Comparison of ENCODE assay signal across 14 cellular contexts in genomic region chr6:161257778-161258457, GRCh38. TPM values are rescaled to one million over a fixed set of nuclear protein-coding genes. Genes with fewer than 3 reads are reported as not detected.
A peak's percentile ranks its signal among the peaks of the same experiment; 100 is the strongest.
DNase-seq lines count a peak whose midpoint lies in the region; ATAC-seq and TF ChIP-seq lines count a peak whose summit lies in the region.
"Had no signal": no experiment of that assay in that cellular context is flagged by ENCODE, and none has a peak within 500 bp of the region (broad histone marks: within the 10 kb centered on the region; RNA-seq: fewer than 3 reads in every experiment).

No MANE protein-coding gene starts in this region.

- DNase-seq in left ventricle myocardium superior, result no peak
- DNase-seq in cardiac septum (ENCODE audit: low spot score), result no peak
- peak; percentile 83 for DNase-seq in astrocyte of the hippocampus (ENCODE audit: low read depth, low spot score)
- peak; percentile 96 for DNase-seq in iris pigment epithelial cell (ENCODE audit: low read depth)
- DNase-seq in DMS114 treated with DMSO at 0.1 percent for 48 hours (lab: John Stamatoyannopoulos, UW; ENCODE audit: unreplicated experiment), result no peak
- no peak for DNase-seq in upper lobe of right lung
- DNase-seq: activated CD4-positive, alpha-beta T cell treated with anti-CD3 and anti-CD28 coated beads for 1 hour; activated naive CD8-positive, alpha-beta T cell treated with anti-CD3 and anti-CD28 coated beads for 36 hours; C1 segment of cervical spinal cord; naive thymus-derived CD8-positive, alpha-beta T cell; NCI-H146; PC-9 had no signal

- intact Hi-C loops in left ventricle myocardium superior (cut with micrococcal nuclease) (no loop called here), cardiac septum (cut with DNase I) (no loop called here), upper lobe of right lung (cut with DNase I) (no loop called here)

- H3K4me1 ChIP-seq in upper lobe of right lung, result no peaks in the 10 kb centered on the region

- peak; percentile 12 for ATAC-seq in left ventricle myocardium superior
- ATAC-seq in HG03135 (IDR thresholded peaks at IDR 0.05; ENCODE audit: unreplicated experiment), result no peak
- no peak for ATAC-seq in upper lobe of right lung
- no peak for ATAC-seq in GM18867 (IDR thresholded peaks at IDR 0.05; ENCODE audit: unreplicated experiment)
- ATAC-seq: naive thymus-derived CD8-positive, alpha-beta T cell had no signal

- no peak overlapping the region for H3K27ac ChIP-seq in upper lobe of right lung
- H3K27ac ChIP-seq: PC-9 had no signal

- H3K9me3 ChIP-seq in upper lobe of right lung, result no peaks in the 10 kb centered on the region

- TF ChIP-seq CTCF in upper lobe of right lung (IDR thresholded peaks at IDR 0.05), result no peak

- no peaks in the 10 kb centered on the region for H3K27me3 ChIP-seq in upper lobe of right lung

- H3K4me3 ChIP-seq in upper lobe of right lung, result no peak overlapping the region
- H3K4me3 ChIP-seq: PC-9 had no signal

- H3K36me3 ChIP-seq in upper lobe of right lung, result no peaks in the 10 kb centered on the region

RNA-seq across cellular contexts. Expression of gene AGPAT4, which starts 15.9 kb away (rescaled TPM):
- total RNA-seq in left ventricle myocardium superior (1.7 TPM), cardiac septum (1.6 TPM), upper lobe of right lung (16.6 TPM)

Comparison
In these comparisons a context has a peak if more than half of its experiments do, and no peak if none do; other contexts are left out.
1. DNase-seq: peak in astrocyte of the hippocampus (single experiment) and iris pigment epithelial cell (single experiment); none in left ventricle myocardium superior (single experiment), cardiac septum (single experiment), DMS114 treated with DMSO at 0.1 percent for 48 hours (single experiment) and upper lobe of right lung (single experiment).